31 cellular contexts compared by ENCODE assay signal in genomic region chr7:66575398-66575797, GRCh38. TPM values are rescaled to one million over a fixed set of nuclear protein-coding genes. Genes with fewer than 3 reads are reported as not detected.
A peak's percentile ranks its signal among the peaks of the same experiment; 100 is the strongest.
DNase-seq lines count a peak whose midpoint lies in the region; FAIRE-seq and TF ChIP-seq lines count a peak whose summit lies in the region.
"Had no signal": no experiment of that assay in that cellular context is flagged by ENCODE, and none has a peak within 500 bp of the region (broad histone marks: within the 10 kb centered on the region; RNA-seq: fewer than 3 reads in every experiment).

No MANE protein-coding gene starts in this region.

- H3K36me3 ChIP-seq in astrocyte (ENCODE audit: insufficient read depth, low read length) (peaks cover 16% of the 10 kb centered on the region), ovary (no peaks in the 10 kb centered on the region)

- TF ChIP-seq CTCF in astrocyte (IDR thresholded peaks at IDR 0.05; ENCODE audit: insufficient read depth, low read depth, low read length) (no peak), nephron (IDR thresholded peaks at IDR 0.05; ENCODE audit: unreplicated experiment in 3 of 3) (no peak), ovary (IDR thresholded peaks at IDR 0.05) (no peak)

- TF ChIP-seq EP300 in ovary (IDR thresholded peaks at IDR 0.05): no peak

- H3K4me3 ChIP-seq in Jurkat, Clone E6-1 (ENCODE audit: low read length): no peak overlapping the region
- H3K4me3 ChIP-seq in astrocyte (ENCODE audit: insufficient read depth, low read depth, low read length) (no peak overlapping the region), ovary (no peak overlapping the region)
- H3K4me3 ChIP-seq: BLaER1 treated with 17β-estradiol and CSF1 and Interleukin-3, amounts not matched to agents 10 nM and 100 nM; HAP-1; MG63; suprapubic skin had no signal

- H4K20me1 ChIP-seq in astrocyte (ENCODE audit: insufficient read depth, low read length): peaks cover 79% of the 10 kb centered on the region

- FAIRE-seq in astrocyte (lab: Jason Lieb, UNC): no peak

- peaks cover 8% of the 10 kb centered on the region for H3K36me3 Mint-ChIP-seq in astrocyte (ENCODE audit: low read depth, unreplicated experiment)
- peaks cover 51% of the 10 kb centered on the region for H3K36me3 Mint-ChIP-seq in nephron (ENCODE audit: low read depth)

- no peak overlapping the region for H3K4me3 Mint-ChIP-seq in astrocyte (ENCODE audit: unreplicated experiment)
- H3K4me3 Mint-ChIP-seq in nephron: no peak overlapping the region
- H3K4me3 Mint-ChIP-seq: effector memory CD8-positive, alpha-beta T cell had no signal

- H3K9me3 Mint-ChIP-seq in astrocyte (ENCODE audit: unreplicated experiment): no peaks in the 10 kb centered on the region
- no peaks in the 10 kb centered on the region for H3K9me3 Mint-ChIP-seq in nephron
- H3K9me3 Mint-ChIP-seq: effector memory CD8-positive, alpha-beta T cell had no signal

- no peak overlapping the region for H3K27ac ChIP-seq in astrocyte (ENCODE audit: low read depth, low read length)
- no peak overlapping the region for H3K27ac ChIP-seq in ovary
- H3K27ac ChIP-seq: 22Rv1; BLaER1 treated with 17β-estradiol and CSF1 and Interleukin-3, amounts not matched to agents 10 nM and 100 nM; HL-60; neutrophil; suprapubic skin had no signal

- no peak for TF ChIP-seq POLR2A in ovary (IDR thresholded peaks at IDR 0.05)

- WGBS in ovary, 3 donors: 89 to 91% (median 90%) methylated on average over 4 of the region's 4 CpGs

- peak; percentile 6 to 19 for DNase-seq in activated CD4-positive, alpha-beta T cell treated with anti-CD3 and anti-CD28 coated beads, Interleukin-2, amount 50 U/mL, for 48 hours
- no peak for DNase-seq in activated CD4-positive, alpha-beta T cell treated with anti-CD3 and anti-CD28 coated beads for 48 hours
- DNase-seq in Jurkat, Clone E6-1 (ENCODE audit: low read depth, low spot score): peak; percentile 16
- DNase-seq in astrocyte (ENCODE audit: low read depth): no peak
- DNase-seq in foreskin melanocyte: no peak
- DNase-seq in anterior cingulate cortex (lab: John Stamatoyannopoulos, UW): no peak
- DNase-seq in ovary: no peak
- DNase-seq: activated gamma-delta T cell treated with Interleukin-2 at 50 U/mL for 16 hours; activated T-cell treated with anti-CD3 and anti-CD28 coated beads, Interleukin-2, amount 50 U/mL, for 1 hour; amygdala; Caco-2; cortex of kidney; effector memory CD8-positive, alpha-beta T cell; islet precursor cell; KG1; left ventricle myocardium superior; MG63; NCI-H1105; NCI-H1930; NCI-H510A treated with DMSO at 0.1 percent for 48 hours; OCI-M1; stimulated activated CD4-positive, alpha-beta T cell treated with anti-CD3 and anti-CD28 coated beads, Interleukin-2, amount 100 ng/mL, for 48 hours; T-helper 1 cell had no signal

- H3K79me2 ChIP-seq in astrocyte (ENCODE audit: insufficient read depth, low read length): peaks cover 93% of the 10 kb centered on the region

- H3K4me2 ChIP-seq in astrocyte (ENCODE audit: low read length): no peak overlapping the region
- H3K4me2 ChIP-seq: BLaER1 treated with 17β-estradiol and CSF1 and Interleukin-3, amounts not matched to agents 10 nM and 100 nM had no signal

- H3K27me3 ChIP-seq in astrocyte (ENCODE audit: insufficient read depth, low read length) (no peaks in the 10 kb centered on the region), ovary (no peaks in the 10 kb centered on the region)
- H3K27me3 ChIP-seq: BLaER1 treated with 17β-estradiol and CSF1 and Interleukin-3, amounts not matched to agents 10 nM and 100 nM; MG63; neutrophil; suprapubic skin had no signal

- H3K27ac Mint-ChIP-seq in astrocyte (ENCODE audit: unreplicated experiment) (peak overlapping the region; percentile 47), nephron (peak overlapping the region in 2 of 3 experiments; percentile 23 to 88)
- H3K27ac Mint-ChIP-seq: progenitor cell of endocrine pancreas had no signal

- H3K9me3 ChIP-seq in astrocyte (ENCODE audit: insufficient read depth, low read depth, low read length) (no peaks in the 10 kb centered on the region), ovary (no peaks in the 10 kb centered on the region)
- H3K9me3 ChIP-seq: BLaER1 treated with 17β-estradiol and CSF1 and Interleukin-3, amounts not matched to agents 10 nM and 100 nM; Caco-2; HAP-1; MG63; neutrophil; suprapubic skin had no signal

- no peak overlapping the region for H3K9ac ChIP-seq in astrocyte (ENCODE audit: low read length)
- H3K9ac ChIP-seq: BLaER1 treated with 17β-estradiol and CSF1 and Interleukin-3, amounts not matched to agents 10 nM and 100 nM had no signal

- H3K4me1 Mint-ChIP-seq in astrocyte (ENCODE audit: low read depth, unreplicated experiment): peaks cover 29% of the 10 kb centered on the region
- H3K4me1 Mint-ChIP-seq in nephron: no peaks in the 10 kb centered on the region

- H2AFZ ChIP-seq in astrocyte (ENCODE audit: low read depth, low read length): no peak overlapping the region

- H3K4me1 ChIP-seq in astrocyte (ENCODE audit: insufficient read depth, low read length) (no peaks in the 10 kb centered on the region), ovary (ENCODE audit: insufficient read depth) (no peaks in the 10 kb centered on the region)
- H3K4me1 ChIP-seq: Caco-2 had no signal

- intact Hi-C loops in ovary (cut with DNase I): loop anchor here in 1 of 4 donors (10.0 kb wide), 1 partner anchor 1599 kb away; no protein-coding TSS in a partner anchor

- H3K27me3 Mint-ChIP-seq in astrocyte (ENCODE audit: low read depth, unreplicated experiment) (no peaks in the 10 kb centered on the region), nephron (ENCODE audit: low read depth) (no peaks in the 10 kb centered on the region)
- H3K27me3 Mint-ChIP-seq: effector memory CD8-positive, alpha-beta T cell; progenitor cell of endocrine pancreas had no signal

RNA-seq across cellular contexts. Expression of gene KCTD7, which starts 53.3 kb away (rescaled TPM):
- polyA plus RNA-seq in Jurkat, Clone E6-1 (2012; ENCODE audit: insufficient read depth, insufficient read length): 9.6 TPM
- 11.6 and 12.8 TPM in 2 replicates for total RNA-seq in astrocyte
- total RNA-seq in ovary: 10 to 100 TPM; 15.6 to 28.5 (median 22.0) TPM
- 10 to 100 TPM; 13.4 to 25.8 TPM for polyA plus RNA-seq in ovary

Comparison
In these comparisons a context has a peak if more than half of its experiments do, and no peak if none do; other contexts are left out.
1. DNase-seq: peak in activated CD4-positive, alpha-beta T cell treated with anti-CD3 and anti-CD28 coated beads, Interleukin-2, amount 50 U/mL, for 48 hours (2 of 2) and Jurkat, Clone E6-1 (single experiment); none in activated CD4-positive, alpha-beta T cell treated with anti-CD3 and anti-CD28 coated beads for 48 hours (single experiment), astrocyte (single experiment), foreskin melanocyte (single experiment), anterior cingulate cortex (0 of 58) and ovary (0 of 5).